12 cellular contexts compared by ENCODE assay signal in genomic region chr16:30372037-30372712, GRCh38. TPM values are rescaled to one million over a fixed set of nuclear protein-coding genes. Genes with fewer than 3 reads are reported as not detected.
DNase-seq lines count a peak whose midpoint lies in the region; ATAC-seq and TF ChIP-seq lines count a peak whose summit lies in the region.
"Had no signal": no experiment of that assay in that cellular context is flagged by ENCODE, and none has a peak within 500 bp of the region (broad histone marks: within the 10 kb centered on the region; RNA-seq: fewer than 3 reads in every experiment).

No MANE protein-coding gene starts in this region.

- H3K9me3 Mint-ChIP-seq in activated T-cell treated with anti-CD3 and anti-CD28 coated beads, Interleukin-2, amount 50 U/mL, for 72 hours: no peaks in the 10 kb centered on the region
- H3K9me3 Mint-ChIP-seq in glutamatergic neuron (ENCODE audit: unreplicated experiment): peaks cover 23% of the 10 kb centered on the region
- no peaks in the 10 kb centered on the region for H3K9me3 Mint-ChIP-seq in stimulated activated memory B cell treated with anti-CD40 and anti-IgM and Interleukin-4, amounts not matched to agents 10 μg/mL and 1 μg/mL and 100 μg/mL, for 72 hours

- peaks cover 16% of the 10 kb centered on the region for H3F3A ChIP-seq in SU-DHL-6 (ENCODE audit: insufficient read depth)

- no peaks in the 10 kb centered on the region for H3K27me3 Mint-ChIP-seq in activated T-cell treated with anti-CD3 and anti-CD28 coated beads, Interleukin-2, amount 50 U/mL, for 72 hours (ENCODE audit: low read depth)
- H3K27me3 Mint-ChIP-seq in glutamatergic neuron (ENCODE audit: unreplicated experiment): peaks cover 23% of the 10 kb centered on the region
- H3K27me3 Mint-ChIP-seq in stimulated activated memory B cell treated with anti-CD40 and anti-IgM and Interleukin-4, amounts not matched to agents 10 μg/mL and 1 μg/mL and 100 μg/mL, for 72 hours: no peaks in the 10 kb centered on the region

- H3K4me2 ChIP-seq in SU-DHL-6 (ENCODE audit: low read depth, low read length, poor library complexity, severe bottlenecking): peak overlapping the region; percentile 78

- peak overlapping the region; percentile 57 for H3K9ac ChIP-seq in SU-DHL-6 (ENCODE audit: low read length)

- no peak for DNase-seq in activated T-cell treated with anti-CD3 and anti-CD28 coated beads, Interleukin-2, amount 50 U/mL, for 72 hours
- DNase-seq in activated T-cell treated with anti-CD3 and anti-CD28 coated beads, Interleukin-2, amount 50 U/mL, for 1 hour: no peak
- DNase-seq in glutamatergic neuron (no peak), GOT3 (lab: John Stamatoyannopoulos, UW) (no peak), cerebellar nuclear complex (lab: John Stamatoyannopoulos, UW) (no peak)
- DNase-seq: dermis blood vessel endothelial cell, hippocampal formation, NCI-H187, SHP77 had no signal

- no peaks in the 10 kb centered on the region for H3K9me2 ChIP-seq in SU-DHL-6 (replicated peaks; ENCODE audit: insufficient read depth, low read length)

- H3K4me3 ChIP-seq in SU-DHL-6 (ENCODE audit: insufficient read depth, low read length, poor library complexity, severe bottlenecking): no peak overlapping the region

- peak overlapping the region; percentile 20 for H2AFZ ChIP-seq in SU-DHL-6 (ENCODE audit: low read depth, low read length, severe bottlenecking)

- no peaks in the 10 kb centered on the region; the same call in 1 of the 2 replicates for H4K20me1 ChIP-seq in SU-DHL-6 (ENCODE audit: low read depth, low read length)

- no peaks in the 10 kb centered on the region for H3K36me3 ChIP-seq in SU-DHL-6 (ENCODE audit: low read length)

- no peaks in the 10 kb centered on the region for H3K27me3 ChIP-seq in SU-DHL-6 (ENCODE audit: low read length)

- no peak for ATAC-seq in activated T-cell treated with anti-CD3 and anti-CD28 coated beads, Interleukin-2, amount 50 U/mL, for 72 hours (replicated peaks in 1 of 2)
- no peak for ATAC-seq in stimulated activated memory B cell treated with anti-CD40 and anti-IgM and Interleukin-4, amounts not matched to agents 10 μg/mL and 1 μg/mL and 100 μg/mL, for 72 hours
- no peak for ATAC-seq in HG03045 (IDR thresholded peaks at IDR 0.05; ENCODE audit: unreplicated experiment)

- H3K4me1 Mint-ChIP-seq in activated T-cell treated with anti-CD3 and anti-CD28 coated beads, Interleukin-2, amount 50 U/mL, for 72 hours (ENCODE audit: low read depth): peaks cover 32% of the 10 kb centered on the region
- peaks cover 31% of the 10 kb centered on the region for H3K4me1 Mint-ChIP-seq in glutamatergic neuron (ENCODE audit: low read depth, unreplicated experiment)
- H3K4me1 Mint-ChIP-seq in stimulated activated memory B cell treated with anti-CD40 and anti-IgM and Interleukin-4, amounts not matched to agents 10 μg/mL and 1 μg/mL and 100 μg/mL, for 72 hours: peaks cover 37% of the 10 kb centered on the region

- peak overlapping the region; percentile 76 for H3K27ac ChIP-seq in SU-DHL-6 (ENCODE audit: low read depth, low read length)

- peak overlapping the region; percentile 91 to 97 for H3K4me3 Mint-ChIP-seq in activated T-cell treated with anti-CD3 and anti-CD28 coated beads, Interleukin-2, amount 50 U/mL, for 72 hours
- H3K4me3 Mint-ChIP-seq in glutamatergic neuron (ENCODE audit: unreplicated experiment): peak overlapping the region; percentile 88
- H3K4me3 Mint-ChIP-seq in stimulated activated memory B cell treated with anti-CD40 and anti-IgM and Interleukin-4, amounts not matched to agents 10 μg/mL and 1 μg/mL and 100 μg/mL, for 72 hours: peak overlapping the region; percentile 78

- H3K9me3 ChIP-seq in SU-DHL-6 (ENCODE audit: insufficient read depth, low read length): no peaks in the 10 kb centered on the region

- peaks cover 28% of the 10 kb centered on the region for H3K79me2 ChIP-seq in SU-DHL-6 (ENCODE audit: insufficient read depth, low read length)

- peaks cover 2% of the 10 kb centered on the region in 2 donors for H3K36me3 Mint-ChIP-seq in activated T-cell treated with anti-CD3 and anti-CD28 coated beads, Interleukin-2, amount 50 U/mL, for 72 hours (ENCODE audit: insufficient read depth in 2 of 2)
- H3K36me3 Mint-ChIP-seq in glutamatergic neuron (ENCODE audit: unreplicated experiment): peaks cover 3% of the 10 kb centered on the region
- H3K36me3 Mint-ChIP-seq in stimulated activated memory B cell treated with anti-CD40 and anti-IgM and Interleukin-4, amounts not matched to agents 10 μg/mL and 1 μg/mL and 100 μg/mL, for 72 hours: peaks cover 4% of the 10 kb centered on the region

- TF ChIP-seq CTCF in SU-DHL-6 (IDR thresholded peaks at IDR 0.05; ENCODE audit: insufficient read depth, low read length, poor library complexity, severe bottlenecking) (no peak), glutamatergic neuron (IDR thresholded peaks at IDR 0.05; ENCODE audit: partially characterized antibody, unreplicated experiment) (no peak)

- H3K27ac Mint-ChIP-seq in activated T-cell treated with anti-CD3 and anti-CD28 coated beads, Interleukin-2, amount 50 U/mL, for 72 hours: peak overlapping the region; percentile 97
- H3K27ac Mint-ChIP-seq in glutamatergic neuron (ENCODE audit: unreplicated experiment): peak overlapping the region; percentile 100
- peak overlapping the region; percentile 85 for H3K27ac Mint-ChIP-seq in stimulated activated memory B cell treated with anti-CD40 and anti-IgM and Interleukin-4, amounts not matched to agents 10 μg/mL and 1 μg/mL and 100 μg/mL, for 72 hours

RNA-seq across cellular contexts. Expression of gene TBC1D10B, which starts 1.9 kb away (rescaled TPM):
- 10 to 100 TPM; 48.0 to 50.7 TPM for total RNA-seq in activated T-cell treated with anti-CD3 and anti-CD28 coated beads, Interleukin-2, amount 50 U/mL, for 72 hours
- total RNA-seq in glutamatergic neuron (ENCODE audit: unreplicated experiment): 85.2 TPM

RNA-seq across cellular contexts. Expression of gene MYL11, which starts 2.4 kb away (rescaled TPM):
- total RNA-seq in activated T-cell treated with anti-CD3 and anti-CD28 coated beads, Interleukin-2, amount 50 U/mL, for 72 hours: 1 to 10 TPM in 1 of 2 donors, not detected in 1; 2.0 TPM
- not detected for total RNA-seq in glutamatergic neuron (ENCODE audit: unreplicated experiment)
- total RNA-seq: dermis blood vessel endothelial cell had no signal

RNA-seq across cellular contexts. Expression of gene SEPTIN1, which starts 10.2 kb away (rescaled TPM):
- total RNA-seq in activated T-cell treated with anti-CD3 and anti-CD28 coated beads, Interleukin-2, amount 50 U/mL, for 72 hours: 100 to 1,000 TPM; 223 to 233 TPM
- 2.9 TPM for total RNA-seq in glutamatergic neuron (ENCODE audit: unreplicated experiment)
- total RNA-seq: dermis blood vessel endothelial cell had no signal

RNA-seq across cellular contexts. Expression of gene CD2BP2, which starts 17.1 kb away (rescaled TPM):
- 10 to 100 TPM; 61.9 to 63.5 TPM for total RNA-seq in activated T-cell treated with anti-CD3 and anti-CD28 coated beads, Interleukin-2, amount 50 U/mL, for 72 hours
- 77.8 TPM for total RNA-seq in glutamatergic neuron (ENCODE audit: unreplicated experiment)

RNA-seq across cellular contexts. Expression of gene ZNF48, which starts 23.0 kb away (rescaled TPM):
- total RNA-seq in activated T-cell treated with anti-CD3 and anti-CD28 coated beads, Interleukin-2, amount 50 U/mL, for 72 hours: 10 to 100 TPM; 10.5 to 13.1 TPM
- total RNA-seq in glutamatergic neuron (ENCODE audit: unreplicated experiment): 74.7 TPM

Comparison
In these comparisons a context has a peak if more than half of its experiments do, and no peak if none do; other contexts are left out.
1. RNA of gene SEPTIN1, which starts 10.2 kb away (total RNA-seq): 223 to 233 TPM in activated T-cell treated with anti-CD3 and anti-CD28 coated beads, Interleukin-2, amount 50 U/mL, for 72 hours; 2.9 TPM in glutamatergic neuron (single experiment); every median in the first group is over 10 times any median in the second.
2. Peak in every context shown above with its lines, with median percentiles within 50 percentile points of each other: H3K27ac Mint-ChIP-seq and H3K4me3 Mint-ChIP-seq.